In the genomic region with DNA sequence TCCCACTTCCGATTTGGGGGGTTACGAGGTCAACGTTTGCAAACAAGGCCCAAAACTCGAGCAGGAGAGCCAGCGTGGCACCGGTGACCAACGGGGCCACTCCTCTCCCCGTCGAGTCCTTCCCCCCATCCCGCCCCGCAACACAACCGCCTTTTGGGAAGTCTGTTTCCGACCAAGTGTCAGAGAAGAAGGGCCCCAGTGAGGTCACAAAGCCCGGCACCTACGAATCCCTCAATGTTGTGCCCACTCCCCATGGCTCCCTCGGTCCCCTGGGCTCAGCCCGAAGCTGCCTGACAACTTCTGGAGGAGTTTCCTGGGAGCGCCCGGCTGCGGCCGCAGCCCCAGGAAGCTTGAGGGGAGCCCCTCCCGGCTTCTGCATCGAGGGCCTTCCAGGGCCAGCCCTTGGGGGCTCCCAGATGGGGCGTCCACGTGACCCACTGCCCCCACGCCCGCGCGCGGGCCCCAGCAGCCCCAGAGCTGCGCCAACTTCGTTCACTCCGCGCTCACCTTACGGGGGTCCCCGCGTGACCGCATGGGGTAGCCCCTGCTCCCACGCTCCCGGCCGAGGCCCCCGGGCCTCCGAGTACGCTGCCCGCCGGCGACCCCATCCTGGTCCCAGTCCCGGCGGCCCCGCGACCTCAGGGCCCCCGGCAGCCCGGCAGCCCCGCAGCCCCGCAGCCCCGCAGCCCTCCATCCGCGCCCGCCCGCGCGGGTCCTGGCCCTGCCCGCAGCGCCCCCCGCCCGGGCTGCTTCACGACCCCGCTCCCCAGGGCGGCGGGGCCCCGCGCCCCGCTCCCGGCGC, we compare ENCODE assay signal across 8 cellular contexts. TPM values are rescaled to one million over a fixed set of nuclear protein-coding genes. Genes with fewer than 3 reads are reported as not detected.
DNase-seq lines count a peak whose midpoint lies in the region; ATAC-seq and TF ChIP-seq lines count a peak whose summit lies in the region.

No MANE protein-coding gene starts in this region.

- H3K9me3 ChIP-seq in BLaER1 (no peaks in the 10 kb centered on the region), skeletal muscle satellite cell (replicated peaks; ENCODE audit: low read length) (no peaks in the 10 kb centered on the region)

- DNase-seq in OCI-M2 (lab: John Stamatoyannopoulos, UW; ENCODE audit: unreplicated experiment) (no peak), ACHN (no peak)

- H4K20me1 ChIP-seq in BLaER1 (peaks cover 25% of the 10 kb centered on the region), KMS-11 (ENCODE audit: insufficient read depth) (no peaks in the 10 kb centered on the region)

- H3K4me1 ChIP-seq in BLaER1 (peaks cover 44% of the 10 kb centered on the region), KMS-11 (ENCODE audit: low read depth, poor library complexity, severe bottlenecking) (no peaks in the 10 kb centered on the region), skeletal muscle satellite cell (ENCODE audit: control insufficient read depth, insufficient read depth, low read length) (peaks cover 43% of the 10 kb centered on the region)

- H3K79me2 ChIP-seq in KMS-11 (ENCODE audit: insufficient read depth, low read depth), result no peaks in the 10 kb centered on the region

- no peaks in the 10 kb centered on the region for H3K27me3 ChIP-seq in BLaER1
- H3K27me3 ChIP-seq in KMS-11 (ENCODE audit: insufficient read depth, low read depth), result no peaks in the 10 kb centered on the region
- H3K27me3 ChIP-seq in skeletal muscle satellite cell (ENCODE audit: control insufficient read depth, insufficient read depth, low read length), result no peaks in the 10 kb centered on the region

- H3K36me3 ChIP-seq in BLaER1 (peaks cover 20% of the 10 kb centered on the region), KMS-11 (ENCODE audit: insufficient read depth) (no peaks in the 10 kb centered on the region), skeletal muscle satellite cell (ENCODE audit: insufficient read depth, low read length) (peaks cover 17% of the 10 kb centered on the region)

- H3K9ac ChIP-seq in BLaER1 (peak overlapping the region; percentile 98), KMS-11 (no peak overlapping the region), skeletal muscle satellite cell (ENCODE audit: low read depth, low read length) (peak overlapping the region; percentile 97)

- peak; percentile 11 for ATAC-seq in GM19023 (IDR thresholded peaks at IDR 0.05; ENCODE audit: unreplicated experiment)

- peak overlapping the region; percentile 99 for H3K27ac ChIP-seq in BLaER1
- no peak overlapping the region for H3K27ac ChIP-seq in KMS-11
- peak overlapping the region; percentile 98 for H3K27ac ChIP-seq in angular gyrus (ENCODE audit: low read depth, low read length)

- H3K4me2 ChIP-seq in BLaER1, result peak overlapping the region; percentile 100
- H3K4me2 ChIP-seq in KMS-11, result peak overlapping the region; percentile 39; the same call in 1 of the 2 replicates
- H3K4me2 ChIP-seq in skeletal muscle satellite cell (ENCODE audit: low read length), result peak overlapping the region; percentile 100

- no peak for TF ChIP-seq CTCF in KMS-11 (conservative IDR thresholded peaks at IDR 0.05; ENCODE audit: low read depth, low read length)

- H2AFZ ChIP-seq in KMS-11 (ENCODE audit: low read depth), result no peak overlapping the region

- in situ Hi-C loops in ACHN (cut with HindIII; ENCODE audit: low pct_ligation_motif_present, low pct_unique_long_range_greater_than_20kb, low sequenced_read_pairs), result no loop called here

- peak overlapping the region; percentile 90 for H3K4me3 ChIP-seq in BLaER1
- H3K4me3 ChIP-seq in KMS-11 (IDR thresholded peaks at IDR 0.05; ENCODE audit: insufficient read depth, low read depth, low read length), result no peak overlapping the region
- H3K4me3 ChIP-seq in iPS-11a (ENCODE audit: low read depth, low read length), result peak overlapping the region; percentile 92
- peak overlapping the region; percentile 93 for H3K4me3 ChIP-seq in skeletal muscle satellite cell (ENCODE audit: low read length)

RNA-seq across cellular contexts. Expression of a gene that starts 1.1 kb away (rescaled TPM):
- 145 and 216 TPM in 2 replicates for total RNA-seq in skeletal muscle satellite cell (2012; rRNA removed)

RNA-seq across cellular contexts. Expression of a gene that starts 37.3 kb away (rescaled TPM):
- 4.6 and 8.6 TPM in 2 replicates for total RNA-seq in skeletal muscle satellite cell (2012; rRNA removed)

RNA-seq across cellular contexts. Expression of a gene that starts 37.6 kb away (rescaled TPM):
- total RNA-seq in skeletal muscle satellite cell (2012; rRNA removed), result 27.9 and 28.8 TPM in 2 replicates

Comparison
In these comparisons a context has a peak if more than half of its experiments do, and no peak if none do; other contexts are left out.
1. H3K4me2 ChIP-seq: peak in every context shown above with its lines; median percentile 100 in BLaER1; 100 in skeletal muscle satellite cell; 39 in KMS-11.